In genomic region chr7:40531946-40532345, GRCh38 we compare ENCODE assay signal across 1 cellular context.
TF ChIP-seq lines count a peak whose summit lies in the region.

No MANE protein-coding gene starts in this region.

TF ChIP-seq in SK-N-SH, 30 proteins besides CTCF, POLR2A, EP300 and RAD21 (continued from another document):
- TF ChIP-seq ZBTB33 (IDR thresholded peaks at IDR 0.05; ENCODE audit: borderline replicate concordance, low read depth) (no peak), RXRA (IDR thresholded peaks at IDR 0.05; ENCODE audit: borderline replicate concordance, low read depth) (no peak), SMC3 (IDR thresholded peaks at IDR 0.05; ENCODE audit: low read depth, low read length) (no peak), MXI1 (IDR thresholded peaks at IDR 0.05; ENCODE audit: low read depth, low read length) (no peak), TAF1 (IDR thresholded peaks at IDR 0.05; ENCODE audit: borderline replicate concordance, low read depth, low read length) (no peak), CHD2 (IDR thresholded peaks at IDR 0.05; ENCODE audit: low read length, partially characterized antibody) (no peak), FOXJ3 (CRISPR knock-in tag; IDR thresholded peaks at IDR 0.05) (no peak), PBX3 (IDR thresholded peaks at IDR 0.05) (no peak), YY1 (IDR thresholded peaks at IDR 0.05; ENCODE audit: low read depth) (no peak), ELF1 (IDR thresholded peaks at IDR 0.05) (no peak), JUND (IDR thresholded peaks at IDR 0.05) (no peak), REST (IDR thresholded peaks at IDR 0.05; ENCODE audit: low read depth, low read length) (no peak)
